Comparison of ENCODE assay signal across 18 cellular contexts in the genomic region with DNA sequence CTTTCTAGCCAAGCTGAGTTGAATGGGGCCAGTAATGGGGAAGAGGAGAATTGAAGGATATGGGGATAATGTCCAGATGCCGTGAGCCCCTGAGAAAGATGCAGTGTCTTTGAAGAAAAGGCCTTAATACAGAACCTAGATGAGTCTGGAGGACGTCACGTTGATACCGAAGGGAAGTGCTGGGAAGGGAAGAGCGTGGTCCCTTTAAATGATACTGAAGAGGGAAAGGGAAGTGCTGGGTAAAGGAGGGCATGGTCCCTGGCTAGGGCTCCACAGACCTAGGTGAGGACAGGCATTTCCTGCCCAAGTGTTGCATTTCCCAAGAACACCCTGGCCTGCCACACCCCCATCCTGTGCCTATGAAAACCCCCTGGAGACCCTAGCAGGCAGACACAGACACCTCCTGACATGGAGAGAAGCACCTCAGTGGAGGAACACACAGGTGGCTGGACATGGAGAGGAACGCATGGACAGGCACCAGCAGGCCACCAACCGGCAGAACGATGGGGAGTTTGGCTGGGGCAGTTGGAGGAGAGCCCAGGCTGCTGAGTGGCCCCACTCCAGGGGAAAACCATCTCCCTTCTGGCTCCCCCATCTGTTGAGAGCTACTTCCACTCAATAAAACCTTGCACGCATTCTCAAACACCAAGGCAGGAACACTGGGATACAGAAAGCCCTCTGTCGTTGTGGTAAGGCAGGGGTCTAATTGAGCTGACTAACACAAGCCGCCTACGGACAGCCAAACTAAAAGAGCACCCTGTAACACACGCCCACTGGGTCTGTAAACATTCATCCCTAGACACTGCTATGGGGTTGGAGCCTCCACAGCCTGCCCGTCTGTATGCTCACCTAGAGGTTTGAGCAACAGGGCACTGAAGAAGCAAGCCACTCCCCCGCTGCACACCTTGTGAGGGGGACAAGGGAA. TPM values are rescaled to one million over a fixed set of nuclear protein-coding genes. Genes with fewer than 3 reads are reported as not detected.
DNase-seq lines count a peak whose midpoint lies in the region; ATAC-seq and TF ChIP-seq lines count a peak whose summit lies in the region.
"Had no signal": no experiment of that assay in that cellular context is flagged by ENCODE, and none has a peak within 500 bp of the region (broad histone marks: within the 10 kb centered on the region; RNA-seq: fewer than 3 reads in every experiment).

No MANE protein-coding gene starts in this region.

- no peaks in the 10 kb centered on the region for H3K9me3 ChIP-seq in HCT116 (ENCODE audit: control insufficient read depth in 1 of 2, insufficient read depth in 1 of 2, low read depth in 1 of 2, low read length in 2 of 2)
- H3K9me3 ChIP-seq: ascending aorta, lower lobe of right lung had no signal

- H2AFZ ChIP-seq in HCT116 (ENCODE audit: low read depth, low read length, poor library complexity, severe bottlenecking) = no peak overlapping the region

- no peak overlapping the region; the same call in 1 of the 2 replicates for H3K27ac ChIP-seq in HCT116 (ENCODE audit: low read depth, low read length)
- H3K27ac ChIP-seq: ascending aorta, coronary artery, lower lobe of right lung had no signal

- BruUV-seq in HCT116 (replicated peaks; lab: Mats Ljungman, UMichigan) = no TSS peak

- H4K20me1 ChIP-seq in HCT116 (ENCODE audit: insufficient read depth) = no peaks in the 10 kb centered on the region

- H3K4me3 Mint-ChIP-seq in CD14-positive monocyte (peak overlapping the region; percentile 16 to 32), naive B cell (peak overlapping the region in 5 of 8 donors; percentile 14 to 66 (median 48))
- no peak overlapping the region for H3K4me3 Mint-ChIP-seq in activated naive CD8-positive, alpha-beta T cell treated with anti-CD3 and anti-CD28 coated beads, Interleukin-2, amount 50 U/mL, for 24 hours
- H3K4me3 Mint-ChIP-seq: natural killer cell treated with Interleukin-12 subunit alpha and Interleukin-12 subunit beta and Interleukin-15 and Interleukin-18, amount 100 ng/mL, for 72 hours had no signal

- H3K27me3 ChIP-seq in HCT116 (ENCODE audit: insufficient read depth, low read length) = no peaks in the 10 kb centered on the region
- H3K27me3 ChIP-seq: ascending aorta had no signal

- no peak overlapping the region for H3K4me3 ChIP-seq in HCT116 (replicated peaks in 1 of 2; ENCODE audit: low read depth in 1 of 2, low read length in 2 of 2)
- H3K4me3 ChIP-seq: ascending aorta, coronary artery, lower lobe of right lung had no signal

- no peaks in the 10 kb centered on the region for H3K79me2 ChIP-seq in HCT116 (ENCODE audit: insufficient read depth, low read length)

- peaks cover 0 to 9% of the 10 kb centered on the region in 2 experiments; a peak in 2 of 4 replicates for H3K4me1 ChIP-seq in HCT116 (ENCODE audit: control insufficient read depth in 1 of 2, insufficient read depth in 2 of 2, low read length in 2 of 2)
- H3K4me1 ChIP-seq: ascending aorta, lower lobe of right lung had no signal

- H3K9me3 Mint-ChIP-seq in CD14-positive monocyte (no peaks in the 10 kb centered on the region), naive B cell (peaks cover 0 to 4% (median 0%) of the 10 kb centered on the region in 7 donors)
- H3K9me3 Mint-ChIP-seq in activated naive CD8-positive, alpha-beta T cell treated with anti-CD3 and anti-CD28 coated beads, Interleukin-2, amount 50 U/mL, for 24 hours = no peaks in the 10 kb centered on the region
- H3K9me3 Mint-ChIP-seq: natural killer cell treated with Interleukin-12 subunit alpha and Interleukin-12 subunit beta and Interleukin-15 and Interleukin-18, amount 100 ng/mL, for 72 hours had no signal

- no peak overlapping the region for H3K9ac ChIP-seq in HCT116 (ENCODE audit: low read length)

- peak overlapping the region; percentile 25 for H3K4me2 ChIP-seq in HCT116 (ENCODE audit: low read length)

- no peak for TF ChIP-seq POLR2A in HCT116 (IDR thresholded peaks at IDR 0.05; ENCODE audit: borderline replicate concordance, extremely low read depth, insufficient read depth, insufficient read length)

- no peak for TF ChIP-seq RAD21 in HCT116 (IDR thresholded peaks at IDR 0.05; ENCODE audit: low read depth)

- peak overlapping the region; percentile 58 to 89 (median 70) for H3K27ac Mint-ChIP-seq in CD14-positive monocyte
- no peak overlapping the region for H3K27ac Mint-ChIP-seq in activated naive CD8-positive, alpha-beta T cell treated with anti-CD3 and anti-CD28 coated beads, Interleukin-2, amount 50 U/mL, for 24 hours
- H3K27ac Mint-ChIP-seq in naive B cell = peak overlapping the region in 3 of 6 donors; percentile 36 to 66 (median 65)
- H3K27ac Mint-ChIP-seq: natural killer cell treated with Interleukin-12 subunit alpha and Interleukin-12 subunit beta and Interleukin-15 and Interleukin-18, amount 100 ng/mL, for 72 hours had no signal

- H3K4me1 Mint-ChIP-seq in CD14-positive monocyte = peaks cover 72% of the 10 kb centered on the region
- H3K4me1 Mint-ChIP-seq in activated naive CD8-positive, alpha-beta T cell treated with anti-CD3 and anti-CD28 coated beads, Interleukin-2, amount 50 U/mL, for 24 hours = peaks cover 10% of the 10 kb centered on the region
- H3K4me1 Mint-ChIP-seq in naive B cell = peaks cover 6 to 23% (median 22%) of the 10 kb centered on the region in 3 donors

- CTCF ChIA-PET in HCT116 (lab: Charles Lee) = no interaction called here

- no peaks in the 10 kb centered on the region for H3K9me2 ChIP-seq in HCT116 (ENCODE audit: insufficient read depth)

- H3K36me3 Mint-ChIP-seq in CD14-positive monocyte (no peaks in the 10 kb centered on the region), naive B cell (no peaks in the 10 kb centered on the region)
- H3K36me3 Mint-ChIP-seq in activated naive CD8-positive, alpha-beta T cell treated with anti-CD3 and anti-CD28 coated beads, Interleukin-2, amount 50 U/mL, for 24 hours (ENCODE audit: low read depth) = no peaks in the 10 kb centered on the region
- H3K36me3 Mint-ChIP-seq: natural killer cell treated with Interleukin-12 subunit alpha and Interleukin-12 subunit beta and Interleukin-15 and Interleukin-18, amount 100 ng/mL, for 72 hours had no signal

- ATAC-seq in HCT116 (peak; percentile 53), naive B cell (ENCODE audit: low read depth in 2 of 2) (no peak), HG03108 (IDR thresholded peaks at IDR 0.05; ENCODE audit: unreplicated experiment) (no peak), GM18502 (IDR thresholded peaks at IDR 0.05; ENCODE audit: poor library complexity, unreplicated experiment) (no peak)
- peak; percentile 54 for ATAC-seq in activated naive CD8-positive, alpha-beta T cell treated with anti-CD3 and anti-CD28 coated beads, Interleukin-2, amount 50 U/mL, for 24 hours

- POLR2A ChIA-PET in HCT116 (lab: Charles Lee) = no interaction called here

- H3K27me3 Mint-ChIP-seq in CD14-positive monocyte (ENCODE audit: low read depth in 3 of 3) = no peaks in the 10 kb centered on the region
- peaks cover 1% of the 10 kb centered on the region for H3K27me3 Mint-ChIP-seq in activated naive CD8-positive, alpha-beta T cell treated with anti-CD3 and anti-CD28 coated beads, Interleukin-2, amount 50 U/mL, for 24 hours
- no peaks in the 10 kb centered on the region for H3K27me3 Mint-ChIP-seq in naive B cell

- DNase-seq in CD14-positive monocyte (ENCODE audit: low spot score) (no peak), HCT116 (ENCODE audit: low read depth, low spot score) (no peak), naive B cell (no peak), iPS-NIHi7 (ENCODE audit: extremely low spot score) (no peak)
- no peak for DNase-seq in activated naive CD8-positive, alpha-beta T cell treated with anti-CD3 and anti-CD28 coated beads, Interleukin-2, amount 50 U/mL, for 24 hours
- DNase-seq: activated CD4-positive, CD25-positive, alpha-beta regulatory T cell; activated gamma-delta T cell treated with Interleukin-2 at 50 U/mL for 16 hours; DMS79; Karpas-422; lower lobe of right lung; NCI-H345; SIG-M5; T-helper 2 cell had no signal

- TF ChIP-seq CTCF in CD14-positive monocyte (IDR thresholded peaks at IDR 0.05) (no peak), HCT116 (IDR thresholded peaks at IDR 0.05 in 2 of 3, conservative IDR thresholded peaks at IDR 0.05 in 1 of 3; ENCODE audit: borderline replicate concordance in 1 of 3, insufficient read depth in 1 of 3, low read depth in 2 of 3, low read length in 2 of 3) (no peak)

- H3K36me3 ChIP-seq in HCT116 (ENCODE audit: control insufficient read depth in 1 of 2, insufficient read depth in 2 of 2, low read length in 2 of 2) = no peaks in the 10 kb centered on the region
- H3K36me3 ChIP-seq: ascending aorta, lower lobe of right lung had no signal

- intact Hi-C loops in CD14-positive monocyte (cut with micrococcal nuclease) = loop anchor here in 1 of 2 donors (5.0 kb wide), 1 partner anchor 147 kb away; no protein-coding TSS in a partner anchor
- intact Hi-C loops in HCT116 (cut with micrococcal nuclease) = no loop called here

- RAD21 ChIA-PET in HCT116 (lab: Charles Lee; ENCODE audit: low non-redundant PET in 1 of 2, low total read pairs in 2 of 2, uncharacterized antibody in 2 of 2, unreplicated experiment in 2 of 2) = no interaction called here

TF ChIP-seq in HCT116, 20 proteins besides CTCF, POLR2A, EP300 and RAD21 (continues in another document):
- no peak for TF ChIP-seq TCF7L2 (IDR thresholded peaks at IDR 0.05; ENCODE audit: borderline replicate concordance, extremely low read depth, insufficient read depth, insufficient read length)

RNA-seq across cellular contexts. Expression of a gene that starts 34.9 kb away (rescaled TPM):
- polyA plus RNA-seq in CD14-positive monocyte (100 to 1,000 TPM; 145 to 153 TPM), naive B cell (ENCODE audit: low read depth in 6 of 6) (100 to 1,000 TPM; 118 to 165 (median 136) TPM)
- 107 TPM for total RNA-seq in HCT116 (2021; ENCODE audit: unreplicated experiment)
- polyA plus RNA-seq in HCT116 (2012) = 44.7 and 57.9 TPM in 2 replicates

Comparison
In these comparisons a context has a peak if more than half of its experiments do, and no peak if none do; other contexts are left out.
1. ATAC-seq: peak in HCT116 (single experiment) and activated naive CD8-positive, alpha-beta T cell treated with anti-CD3 and anti-CD28 coated beads, Interleukin-2, amount 50 U/mL, for 24 hours (single experiment); none in naive B cell (0 of 2), HG03108 (single experiment) and GM18502 (single experiment).